9 cellular contexts compared by ENCODE assay signal in the genomic region with DNA sequence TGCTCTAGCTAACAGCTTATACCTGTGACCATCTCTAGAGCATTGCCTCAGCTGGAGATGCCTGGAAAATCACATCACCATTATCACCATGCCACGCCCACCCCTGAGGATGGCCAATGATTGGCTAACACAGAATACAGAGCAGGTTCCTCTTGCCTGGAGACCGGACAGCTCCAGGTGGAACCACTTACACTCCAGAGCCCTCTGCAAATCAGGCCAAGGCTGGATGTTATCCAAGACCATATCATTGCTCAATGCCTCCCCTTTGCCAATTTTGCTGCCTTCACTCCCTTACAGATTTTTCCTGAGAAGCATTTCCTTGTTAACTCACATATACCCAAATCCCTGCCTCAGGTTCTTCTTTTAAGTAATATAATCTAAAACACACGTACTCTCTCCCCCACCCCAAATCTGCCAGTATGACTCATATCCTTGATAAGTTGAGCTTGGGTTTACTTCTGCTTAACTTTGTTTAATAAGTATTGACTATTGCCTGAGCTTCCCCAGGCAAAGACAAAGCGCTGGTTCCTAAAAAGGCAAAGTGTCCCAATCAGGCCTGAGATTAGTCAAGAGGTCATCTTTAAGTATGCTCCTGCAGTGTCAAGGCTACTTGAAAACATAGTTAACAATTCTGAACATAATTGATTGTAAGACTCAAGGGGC.
A peak's percentile ranks its signal among the peaks of the same experiment; 100 is the strongest.
DNase-seq lines count a peak whose midpoint lies in the region; ATAC-seq, FAIRE-seq and TF ChIP-seq lines count a peak whose summit lies in the region.
"Had no signal": no experiment of that assay in that cellular context is flagged by ENCODE, and none has a peak within 500 bp of the region (broad histone marks: within the 10 kb centered on the region; RNA-seq: fewer than 3 reads in every experiment).

No MANE protein-coding gene starts in this region.

- no peaks in the 10 kb centered on the region for H4K20me1 ChIP-seq in keratinocyte (ENCODE audit: control insufficient read depth, extremely low read depth, insufficient read depth, low read length)

- ATAC-seq in HG03108 (IDR thresholded peaks at IDR 0.05; ENCODE audit: unreplicated experiment) (no peak), HG02798 (IDR thresholded peaks at IDR 0.05; ENCODE audit: poor library complexity, unreplicated experiment) (no peak), GM21786 (IDR thresholded peaks at IDR 0.05; ENCODE audit: unreplicated experiment) (no peak), HG03439 (IDR thresholded peaks at IDR 0.05; ENCODE audit: unreplicated experiment) (no peak)

- peaks cover 6% of the 10 kb centered on the region for H3K4me1 ChIP-seq in adipocyte (ENCODE audit: control insufficient read depth, insufficient read depth, low read length)
- H3K4me1 ChIP-seq in keratinocyte (ENCODE audit: control insufficient read depth, extremely low read depth, insufficient read depth, low read length) = peaks cover 5% of the 10 kb centered on the region

- H3K9ac ChIP-seq in adipocyte (ENCODE audit: low read length) (no peak overlapping the region), keratinocyte (ENCODE audit: control insufficient read depth, extremely low read depth, insufficient read depth, low read length) (no peak overlapping the region)

- FAIRE-seq in keratinocyte (lab: Jason Lieb, UNC) = peak; percentile 59

- no peaks in the 10 kb centered on the region for H3K36me3 ChIP-seq in adipocyte (ENCODE audit: control insufficient read depth, insufficient read depth, low read length, severe bottlenecking)
- H3K36me3 ChIP-seq in keratinocyte (ENCODE audit: control insufficient read depth in 2 of 2, extremely low read depth in 1 of 2, insufficient read depth in 2 of 2, low read length in 2 of 2) = no peaks in the 10 kb centered on the region

- H3K79me2 ChIP-seq in keratinocyte (ENCODE audit: control insufficient read depth, insufficient read depth, low read length) = no peaks in the 10 kb centered on the region

- H3K9me3 ChIP-seq in adipocyte (ENCODE audit: control insufficient read depth, low read length) = no peaks in the 10 kb centered on the region
- H3K9me3 ChIP-seq in keratinocyte (ENCODE audit: control insufficient read depth, low read depth, low read length) = no peaks in the 10 kb centered on the region

- H3K27me3 ChIP-seq in adipocyte (replicated peaks; ENCODE audit: control insufficient read depth, insufficient read depth, low read length) = no peaks in the 10 kb centered on the region
- H3K27me3 ChIP-seq in keratinocyte (ENCODE audit: control insufficient read depth, extremely low read depth, insufficient read depth, low read length) = no peaks in the 10 kb centered on the region

- dilution Hi-C loops in keratinocyte (cut with MboI; ENCODE audit: extremely low pct_ligation_motif_present, low sequenced_read_pairs) = no loop called here

- H3K4me2 ChIP-seq in keratinocyte (ENCODE audit: control insufficient read depth, extremely low read depth, insufficient read depth, low read depth, low read length) = no peak overlapping the region

- DNase-seq in AG09309 (ENCODE audit: low read depth) (peak; percentile 76), HFF-Myc (ENCODE audit: extremely low read depth, low read depth) (peak; percentile 98), adipocyte (ENCODE audit: low read depth) (peak; percentile 91), keratinocyte (ENCODE audit: low read depth, low spot score) (peak; percentile 4)
- DNase-seq: activated CD4-positive, alpha-beta T cell treated with anti-CD3 and anti-CD28 coated beads for 1 hour had no signal

- no peaks in the 10 kb centered on the region for H3K9me1 ChIP-seq in keratinocyte (ENCODE audit: control insufficient read depth, extremely low read depth, insufficient read depth, low read length)

- no peak overlapping the region for H2AFZ ChIP-seq in keratinocyte (ENCODE audit: control insufficient read depth, low read length)

- TF ChIP-seq CTCF in AG09309 (IDR thresholded peaks at IDR 0.05; ENCODE audit: control insufficient read depth, insufficient read depth, low read depth, low read length, missing control alignments) (no peak), HFF-Myc (IDR thresholded peaks at IDR 0.05; ENCODE audit: low read depth, low read length, missing control alignments) (no peak), keratinocyte (optimal IDR thresholded peaks at IDR 0.05 in 1 of 3, IDR thresholded peaks at IDR 0.05 in 1 of 3, conservative IDR thresholded peaks at IDR 0.05 in 1 of 3; ENCODE audit: extremely low read depth in 1 of 3, insufficient read depth in 2 of 3, low read length in 3 of 3) (no peak)

- H3K27ac ChIP-seq in keratinocyte (ENCODE audit: control insufficient read depth, insufficient read depth, low read length) = no peak overlapping the region

- no peak overlapping the region for H3K4me3 ChIP-seq in AG09309 (ENCODE audit: control insufficient read depth, low read depth, low read length)
- no peak overlapping the region for H3K4me3 ChIP-seq in HFF-Myc (replicated peaks; ENCODE audit: low read depth, low read length)
- no peak overlapping the region for H3K4me3 ChIP-seq in adipocyte (ENCODE audit: low read length)
- no peak overlapping the region for H3K4me3 ChIP-seq in keratinocyte (ENCODE audit: control insufficient read depth in 2 of 3, extremely low read depth in 1 of 3, insufficient read depth in 2 of 3, low read depth in 1 of 3, low read length in 3 of 3)

Comparison
In these comparisons a context has a peak if more than half of its experiments do, and no peak if none do; other contexts are left out.
1. DNase-seq: peak in every context shown above with its lines; median percentile 98 in HFF-Myc; 91 in adipocyte; 76 in AG09309; 4 in keratinocyte.